In the genomic region with DNA sequence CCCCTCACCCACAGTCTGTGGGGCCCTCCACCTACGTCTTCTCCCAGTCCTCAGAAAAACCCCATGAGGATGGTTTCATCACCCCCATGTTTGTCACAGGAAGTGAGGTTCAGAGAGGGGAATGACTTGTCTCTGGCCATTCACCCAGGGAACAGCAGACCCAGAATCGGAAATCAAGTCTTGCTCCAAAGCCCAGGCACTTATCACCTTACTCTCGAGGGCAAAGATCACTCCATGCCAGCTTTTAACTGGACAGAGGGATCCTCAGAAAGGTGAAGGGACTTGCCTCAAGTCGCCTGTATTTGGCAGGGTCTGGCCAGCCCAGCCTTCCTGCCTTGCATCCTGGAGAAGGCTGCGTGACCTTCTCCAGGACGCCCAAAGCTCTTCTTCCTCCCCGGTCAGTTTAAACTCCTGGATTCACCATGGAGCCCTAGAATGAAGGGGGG, we compare ENCODE assay signal across 10 cellular contexts.
DNase-seq lines count a peak whose midpoint lies in the region; ATAC-seq and TF ChIP-seq lines count a peak whose summit lies in the region.
"Had no signal": no experiment of that assay in that cellular context is flagged by ENCODE, and none has a peak within 500 bp of the region (broad histone marks: within the 10 kb centered on the region; RNA-seq: fewer than 3 reads in every experiment).

No MANE protein-coding gene starts in this region.

- no peak overlapping the region for H3K4me3 ChIP-seq in brain microvascular endothelial cell (ENCODE audit: low read depth, low read length)

- in situ Hi-C loops in brain microvascular endothelial cell (cut with HindIII; ENCODE audit: low pct_ligation_motif_present, low sequenced_read_pairs), result no loop called here

- no peak for TF ChIP-seq CTCF in GM10266 (IDR thresholded peaks at IDR 0.05; ENCODE audit: control insufficient read depth, insufficient read depth, low read depth, missing control alignments)
- no peak for TF ChIP-seq CTCF in brain microvascular endothelial cell (IDR thresholded peaks at IDR 0.05; ENCODE audit: low read depth, low read length, missing control alignments)

- DNase-seq in AML-193 (lab: John Stamatoyannopoulos, UW) (peak; percentile 8 to 26), GM10266 (ENCODE audit: extremely low spot score) (peak; percentile 32), left kidney (ENCODE audit: low read depth, low spot score) (peak; percentile 39), brain microvascular endothelial cell (no peak)
- peak; percentile 49 to 54 for DNase-seq in activated T-cell treated with anti-CD3 and anti-CD28 coated beads, Interleukin-2, amount 50 U/mL, for 48 hours
- DNase-seq: NCI-H2107; stimulated activated CD4-positive, alpha-beta T cell treated with anti-CD3 and anti-CD28 coated beads, Interleukin-4, amount 100 ng/mL, for 24 hours had no signal

- no peaks in the 10 kb centered on the region for H3K27me3 ChIP-seq in brain microvascular endothelial cell (replicated peaks)

- ATAC-seq in GM21515 (IDR thresholded peaks at IDR 0.05; ENCODE audit: unreplicated experiment) (no peak), HG03565 (IDR thresholded peaks at IDR 0.05; ENCODE audit: unreplicated experiment) (no peak), HG03039 (IDR thresholded peaks at IDR 0.05; ENCODE audit: unreplicated experiment) (no peak)

- no peaks in the 10 kb centered on the region for H3K36me3 ChIP-seq in brain microvascular endothelial cell (replicated peaks)

- H3K27ac ChIP-seq in brain microvascular endothelial cell, result no peak overlapping the region
